ENCODE assay signal across 8 cellular contexts in the genomic region with DNA sequence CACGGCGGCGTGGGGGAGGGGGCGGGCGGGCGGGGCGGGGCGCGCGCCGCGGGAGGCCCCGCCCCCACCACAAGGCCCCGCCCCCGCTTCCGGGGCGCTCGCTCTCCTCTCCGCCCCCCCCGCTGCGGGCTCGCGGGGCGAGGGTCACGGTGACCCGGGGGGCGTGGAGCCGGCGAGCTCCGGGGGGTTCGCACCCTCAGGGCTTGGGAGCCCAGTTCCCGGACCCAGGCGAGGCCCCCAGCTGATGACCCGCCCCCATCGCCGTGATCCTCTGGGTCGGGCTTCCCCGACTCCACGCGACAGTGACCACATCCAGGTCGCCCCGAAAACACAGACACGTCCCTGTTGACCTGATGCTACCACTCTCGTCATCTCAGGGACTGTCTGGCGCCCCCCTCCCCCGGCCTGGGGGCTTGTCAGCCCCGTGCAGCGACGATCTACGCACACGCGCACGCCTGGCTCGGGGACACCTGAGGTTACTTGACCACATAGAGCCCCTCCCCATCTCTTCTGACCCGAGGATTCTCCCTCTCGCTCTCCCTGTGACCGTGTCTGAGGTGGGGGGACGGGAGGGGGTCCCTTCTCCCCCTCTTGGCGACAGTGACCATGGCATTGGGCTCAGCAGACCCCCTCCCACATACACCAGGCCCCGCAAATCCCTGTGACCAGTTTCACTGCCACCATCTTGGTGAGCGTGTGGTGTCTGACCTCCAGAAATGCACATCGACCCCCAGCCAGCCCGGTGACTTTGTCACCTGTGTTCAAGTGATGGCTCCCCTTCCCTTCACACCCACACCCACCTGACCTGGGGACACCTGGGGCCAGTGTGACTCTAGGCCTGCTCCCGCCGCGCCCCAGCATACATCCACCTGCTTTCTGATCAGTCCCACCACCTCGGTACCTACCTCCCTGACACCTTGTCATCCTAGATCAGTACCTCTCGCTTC. TPM values are rescaled to one million over a fixed set of nuclear protein-coding genes. Genes with fewer than 3 reads are reported as not detected.
DNase-seq lines count a peak whose midpoint lies in the region; ATAC-seq and TF ChIP-seq lines count a peak whose summit lies in the region.

No MANE protein-coding gene starts in this region.

- POLR2A ChIA-PET in Caco-2 (lab: Charles Lee): interaction anchor here (1.0 to 1.6 kb wide), 6 partner anchors 12 to 609 kb away, joined by 3 to 69 read pairs (median 6); a partner anchor contains a TSS
- POLR2A ChIA-PET in activated CD4-positive, alpha-beta memory T cell treated with anti-CD3 and anti-CD28 coated beads, Interleukin-2, amount 10 ng/mL, durations not matched to agents 7 days and 5 days (lab: Charles Lee): interaction anchor here (0.7 to 1.6 kb wide), 9 partner anchors 7 to 275 kb away, joined by 3 to 25 read pairs (median 6); a partner anchor contains a TSS

- no peaks in the 10 kb centered on the region for H3K9me3 ChIP-seq in Caco-2
- H3K9me3 ChIP-seq in fibroblast of lung (ENCODE audit: control insufficient read depth, insufficient read depth, low read depth, low read length): no peaks in the 10 kb centered on the region
- no peaks in the 10 kb centered on the region for H3K9me3 ChIP-seq in neutrophil

- H3K27me3 Mint-ChIP-seq in Caco-2 (ENCODE audit: insufficient read depth, unreplicated experiment): no peaks in the 10 kb centered on the region
- H3K27me3 Mint-ChIP-seq in activated CD4-positive, alpha-beta memory T cell treated with anti-CD3 and anti-CD28 coated beads, Interleukin-2, amount 10 ng/mL, durations not matched to agents 7 days and 5 days: no peaks in the 10 kb centered on the region

- H3K4me3 ChIP-seq in Caco-2 (ENCODE audit: low read depth, low read length) (peak overlapping the region; percentile 91), fibroblast of lung (replicated peaks in 1 of 4; ENCODE audit: control extremely low read depth in 1 of 4, insufficient read depth in 1 of 4, low read depth in 3 of 4, low read length in 4 of 4) (peak overlapping the region; percentile 78 to 88 (median 85)), neutrophil (ENCODE audit: low read depth in 1 of 2, low read length in 1 of 2) (peak overlapping the region; percentile 75 to 88)

- H3K4me3 Mint-ChIP-seq in Caco-2 (ENCODE audit: unreplicated experiment): peak overlapping the region; percentile 92
- H3K4me3 Mint-ChIP-seq in activated CD4-positive, alpha-beta memory T cell treated with anti-CD3 and anti-CD28 coated beads, Interleukin-2, amount 10 ng/mL, durations not matched to agents 7 days and 5 days: peak overlapping the region; percentile 85

- peaks cover 29% of the 10 kb centered on the region for H3K79me2 ChIP-seq in fibroblast of lung (ENCODE audit: control insufficient read depth, insufficient read depth, low read length)

- DNase-seq in Caco-2 (no peak), fibroblast of lung (ENCODE audit: low read depth in 2 of 2) (no peak), NCI-H226 (no peak), NCI-H128 (lab: John Stamatoyannopoulos, UW; ENCODE audit: unreplicated experiment) (no peak)
- peak; percentile 76 for DNase-seq in activated CD4-positive, alpha-beta memory T cell treated with anti-CD3 and anti-CD28 coated beads, Interleukin-2, amount 10 ng/mL, durations not matched to agents 7 days and 5 days

- no peaks in the 10 kb centered on the region for H4K20me1 ChIP-seq in fibroblast of lung (ENCODE audit: control insufficient read depth, extremely low read depth, insufficient read depth, low read length)

- BruUV-seq in Caco-2 (replicated peaks; lab: Mats Ljungman, UMichigan): no TSS peak

- H3K27ac ChIP-seq in fibroblast of lung (ENCODE audit: insufficient read depth, low read length) (peak overlapping the region; percentile 86), neutrophil (peak overlapping the region; percentile 96)

- peaks cover 12% of the 10 kb centered on the region; the same call in 1 of the 2 replicates for H3K4me1 ChIP-seq in Caco-2
- H3K4me1 ChIP-seq in fibroblast of lung (ENCODE audit: control insufficient read depth, extremely low read depth, insufficient read depth, low read length): peaks cover 6% of the 10 kb centered on the region
- H3K4me1 ChIP-seq in neutrophil (ENCODE audit: control insufficient read depth in 1 of 2, insufficient read depth in 1 of 2, low read depth in 1 of 2, low read length in 1 of 2): peaks cover 22 to 23% of the 10 kb centered on the region in 2 experiments

- peaks cover 30% of the 10 kb centered on the region for H3K36me3 Mint-ChIP-seq in Caco-2 (ENCODE audit: insufficient read depth, unreplicated experiment)
- H3K36me3 Mint-ChIP-seq in activated CD4-positive, alpha-beta memory T cell treated with anti-CD3 and anti-CD28 coated beads, Interleukin-2, amount 10 ng/mL, durations not matched to agents 7 days and 5 days (ENCODE audit: low read depth): peaks cover 17% of the 10 kb centered on the region

- ATAC-seq in GM19395 (IDR thresholded peaks at IDR 0.05; ENCODE audit: unreplicated experiment): peak; percentile 32
- ATAC-seq in HG03469 (IDR thresholded peaks at IDR 0.05; ENCODE audit: unreplicated experiment): peak; percentile 9

- peak overlapping the region; percentile 89 for H3K27ac Mint-ChIP-seq in Caco-2 (ENCODE audit: unreplicated experiment)
- H3K27ac Mint-ChIP-seq in activated CD4-positive, alpha-beta memory T cell treated with anti-CD3 and anti-CD28 coated beads, Interleukin-2, amount 10 ng/mL, durations not matched to agents 7 days and 5 days: peak overlapping the region; percentile 83

- intact Hi-C loops in Caco-2 (cut with micrococcal nuclease; ENCODE audit: unreplicated experiment): no loop called here

- no peaks in the 10 kb centered on the region for H3K9me3 Mint-ChIP-seq in Caco-2 (ENCODE audit: unreplicated experiment)
- no peaks in the 10 kb centered on the region for H3K9me3 Mint-ChIP-seq in activated CD4-positive, alpha-beta memory T cell treated with anti-CD3 and anti-CD28 coated beads, Interleukin-2, amount 10 ng/mL, durations not matched to agents 7 days and 5 days

- peak overlapping the region; percentile 95 for H3K4me2 ChIP-seq in fibroblast of lung (ENCODE audit: extremely low read depth, insufficient read depth, low read length)

- TF ChIP-seq CTCF in Caco-2 (IDR thresholded peaks at IDR 0.05; ENCODE audit: insufficient read depth in 1 of 2, low read depth in 1 of 2, low read length in 1 of 2, severe bottlenecking in 1 of 2, unreplicated experiment in 1 of 2) (no peak), fibroblast of lung (conservative IDR thresholded peaks at IDR 0.05 in 1 of 2, IDR thresholded peaks at IDR 0.05 in 1 of 2; ENCODE audit: low read depth in 1 of 2, low read length in 2 of 2) (no peak), neutrophil (IDR thresholded peaks at IDR 0.05) (no peak)

- H3K4me1 Mint-ChIP-seq in Caco-2 (ENCODE audit: low read depth, unreplicated experiment): peaks cover 6% of the 10 kb centered on the region
- H3K4me1 Mint-ChIP-seq in activated CD4-positive, alpha-beta memory T cell treated with anti-CD3 and anti-CD28 coated beads, Interleukin-2, amount 10 ng/mL, durations not matched to agents 7 days and 5 days: peaks cover 30% of the 10 kb centered on the region

- H2AFZ ChIP-seq in fibroblast of lung (ENCODE audit: low read length): no peak overlapping the region

- peaks cover 2% of the 10 kb centered on the region; the same call in 1 of the 2 replicates for H3K36me3 ChIP-seq in Caco-2 (ENCODE audit: control insufficient read depth, insufficient read depth, low read length)
- peaks cover 12% of the 10 kb centered on the region for H3K36me3 ChIP-seq in fibroblast of lung (ENCODE audit: control insufficient read depth, insufficient read depth, low read length)
- H3K36me3 ChIP-seq in neutrophil: peaks cover 18% of the 10 kb centered on the region

- CTCF ChIA-PET in Caco-2 (lab: Charles Lee): interaction anchor here (0.6 to 1.7 kb wide), 8 partner anchors 12 to 336 kb away, joined by 3 to 21 read pairs (median 4); a partner anchor contains a TSS
- CTCF ChIA-PET in activated CD4-positive, alpha-beta memory T cell treated with anti-CD3 and anti-CD28 coated beads, Interleukin-2, amount 10 ng/mL, durations not matched to agents 7 days and 5 days (lab: Charles Lee): interaction anchor here (0.5 to 2.5 kb wide), 14 partner anchors 14 to 336 kb away, joined by 3 to 24 read pairs (median 4); a partner anchor contains a TSS

- peak overlapping the region; percentile 88 for H3K9ac ChIP-seq in fibroblast of lung (ENCODE audit: insufficient read depth, low read length)

- H3K27me3 ChIP-seq in Caco-2 (replicated peaks; ENCODE audit: control insufficient read depth, insufficient read depth, low read length) (no peaks in the 10 kb centered on the region), fibroblast of lung (ENCODE audit: control insufficient read depth, insufficient read depth, low read length) (no peaks in the 10 kb centered on the region), neutrophil (peaks cover 34% of the 10 kb centered on the region)

RNA-seq across cellular contexts. Expression of a gene that starts 0.7 kb away (rescaled TPM):
- 37.4 and 42.6 TPM in 2 replicates for total RNA-seq in Caco-2 (2022)
- 10 to 100 TPM; 42.6 to 42.9 TPM for total RNA-seq in activated CD4-positive, alpha-beta memory T cell treated with anti-CD3 and anti-CD28 coated beads, Interleukin-2, amount 10 ng/mL, durations not matched to agents 7 days and 5 days
- 8.7 and 10.4 TPM in 2 replicates for total RNA-seq in fibroblast of lung
- polyA plus RNA-seq in fibroblast of lung: 7.8 and 8.5 TPM in 2 replicates
- 15.5 and 15.8 TPM in 2 replicates for polyA plus RNA-seq in fibroblast of lung (2012)
- polyA minus RNA-seq in fibroblast of lung (ENCODE audit: low replicate concordance): 8.6 and 19.5 TPM in 2 replicates

RNA-seq across cellular contexts. Expression of a gene that starts 10.3 kb away (rescaled TPM):
- total RNA-seq in Caco-2 (2022) (9.8 and 10.8 TPM in 2 replicates), fibroblast of lung (1.0 and 1.3 TPM in 2 replicates)
- total RNA-seq in activated CD4-positive, alpha-beta memory T cell treated with anti-CD3 and anti-CD28 coated beads, Interleukin-2, amount 10 ng/mL, durations not matched to agents 7 days and 5 days: 1 to 10 TPM; 4.2 to 4.6 TPM
- 0.35 TPM in 1 of 2 replicates, not detected in the other for polyA plus RNA-seq in fibroblast of lung
- 2.0 and 5.7 TPM in 2 replicates for polyA plus RNA-seq in fibroblast of lung (2012)
- not detected in 2 replicates for polyA minus RNA-seq in fibroblast of lung (ENCODE audit: low replicate concordance)

RNA-seq across cellular contexts. Expression of a gene that starts 15.8 kb away (rescaled TPM):
- total RNA-seq in Caco-2 (2022): 8.8 and 10.4 TPM in 2 replicates
- total RNA-seq in activated CD4-positive, alpha-beta memory T cell treated with anti-CD3 and anti-CD28 coated beads, Interleukin-2, amount 10 ng/mL, durations not matched to agents 7 days and 5 days: 10 to 100 TPM; 20.4 to 24.1 TPM
- 11.4 and 12.8 TPM in 2 replicates for total RNA-seq in fibroblast of lung
- polyA plus RNA-seq in fibroblast of lung: 13.4 and 15.6 TPM in 2 replicates
- polyA plus RNA-seq in fibroblast of lung (2012): 25.5 and 41.2 TPM in 2 replicates
- 27.1 and 28.7 TPM in 2 replicates for polyA minus RNA-seq in fibroblast of lung (ENCODE audit: low replicate concordance)

RNA-seq across cellular contexts. Expression of a gene that starts 16.0 kb away (rescaled TPM):
- 6.5 and 6.7 TPM in 2 replicates for total RNA-seq in Caco-2 (2022)
- total RNA-seq in activated CD4-positive, alpha-beta memory T cell treated with anti-CD3 and anti-CD28 coated beads, Interleukin-2, amount 10 ng/mL, durations not matched to agents 7 days and 5 days: not detected
- 2.6 and 3.0 TPM in 2 replicates for total RNA-seq in fibroblast of lung
- 3.5 and 3.7 TPM in 2 replicates for polyA plus RNA-seq in fibroblast of lung
- polyA plus RNA-seq in fibroblast of lung (2012): 3.2 and 4.7 TPM in 2 replicates
- polyA minus RNA-seq in fibroblast of lung (ENCODE audit: low replicate concordance): 8.0 and 8.4 TPM in 2 replicates

RNA-seq across cellular contexts. Expression of a gene that starts 21.6 kb away (rescaled TPM):
- total RNA-seq in Caco-2 (2022) (7.4 and 9.1 TPM in 2 replicates), fibroblast of lung (0.66 and 0.77 TPM in 2 replicates)
- total RNA-seq in activated CD4-positive, alpha-beta memory T cell treated with anti-CD3 and anti-CD28 coated beads, Interleukin-2, amount 10 ng/mL, durations not matched to agents 7 days and 5 days: not detected
- 0.85 and 1.1 TPM in 2 replicates for polyA plus RNA-seq in fibroblast of lung
- 4.9 and 9.1 TPM in 2 replicates for polyA plus RNA-seq in fibroblast of lung (2012)
- 0.93 and 1.6 TPM in 2 replicates for polyA minus RNA-seq in fibroblast of lung (ENCODE audit: low replicate concordance)
